In the genomic region with DNA sequence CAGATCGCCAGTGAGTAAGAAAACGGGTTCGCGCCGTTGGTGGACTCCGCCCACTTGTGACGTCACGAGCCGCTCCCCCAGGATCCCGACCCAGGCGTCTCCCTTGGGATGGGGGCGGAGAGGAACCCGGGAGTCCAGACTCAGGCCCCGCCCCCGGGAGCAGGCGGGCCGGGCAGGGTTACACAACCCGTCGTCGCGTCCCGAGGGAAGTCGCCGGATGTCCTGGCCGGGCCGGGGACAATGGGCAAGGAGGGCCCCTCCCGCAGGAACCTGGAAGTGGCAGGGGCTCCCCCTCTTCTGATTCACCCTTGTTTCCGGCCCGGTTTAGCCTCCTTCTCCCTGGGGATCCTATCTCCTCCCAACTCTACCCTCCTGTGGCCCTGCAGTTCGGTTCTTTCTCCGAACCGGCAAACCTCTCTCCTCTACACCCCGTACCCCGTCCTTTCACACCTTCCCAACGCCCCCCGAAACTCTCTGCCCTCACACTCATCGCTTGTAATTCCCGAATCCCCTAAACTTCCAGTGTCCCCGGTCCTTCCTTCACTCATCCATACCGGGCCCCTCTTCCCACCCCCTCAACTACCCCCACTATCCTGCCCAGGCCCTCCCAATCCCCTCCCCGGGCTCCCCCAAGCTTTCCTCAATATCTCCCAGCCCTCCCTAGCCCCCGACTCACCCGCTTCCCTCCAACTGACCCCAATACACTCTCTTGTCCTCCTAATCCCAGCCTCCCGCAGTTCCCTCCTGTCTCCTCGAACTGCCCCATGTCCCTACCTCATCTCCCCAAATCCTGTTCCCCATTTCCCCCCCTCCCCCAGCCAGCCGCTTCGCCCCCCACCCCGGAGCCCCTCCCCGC, we compare ENCODE assay signal across 8 cellular contexts. TPM values are rescaled to one million over a fixed set of nuclear protein-coding genes. Genes with fewer than 3 reads are reported as not detected.
DNase-seq lines count a peak whose midpoint lies in the region; ATAC-seq and TF ChIP-seq lines count a peak whose summit lies in the region.

No MANE protein-coding gene starts in this region.

- no peaks in the 10 kb centered on the region for H3K27me3 ChIP-seq in PC-9 (ENCODE audit: insufficient read depth, low read depth)
- no peaks in the 10 kb centered on the region for H3K27me3 ChIP-seq in neuron (ENCODE audit: insufficient read depth, low read length)

- H3K4me1 ChIP-seq in PC-9 (replicated peaks; ENCODE audit: insufficient read depth) (peaks cover 34% of the 10 kb centered on the region), neuron (ENCODE audit: insufficient read depth, low read length) (peaks cover 22% of the 10 kb centered on the region), urinary bladder (ENCODE audit: insufficient read depth) (no peaks in the 10 kb centered on the region)

- H3K27ac ChIP-seq in PC-9, result peak overlapping the region; percentile 85
- H3K27ac ChIP-seq in urinary bladder (ENCODE audit: low read depth), result peak overlapping the region; percentile 93

- BruUV-seq in PC-9 (replicated peaks; lab: Mats Ljungman, UMichigan), result TSS peak; percentile 53

- H3K9me3 ChIP-seq in PC-9 (ENCODE audit: insufficient read depth, low read depth), result no peaks in the 10 kb centered on the region
- H3K9me3 ChIP-seq in neuron (ENCODE audit: low read length), result no peaks in the 10 kb centered on the region

- H2AFZ ChIP-seq in PC-9 (peak overlapping the region; percentile 69), neuron (ENCODE audit: low read depth, low read length) (peak overlapping the region; percentile 41)

- H3K9me3 Mint-ChIP-seq in activated naive CD8-positive, alpha-beta T cell treated with anti-CD3 and anti-CD28 coated beads, Interleukin-2, amount 50 U/mL, for 24 hours, result no peaks in the 10 kb centered on the region

- DNase-seq in Caki2 (ENCODE audit: low read depth), result peak; percentile 99
- peak; percentile 95 to 99 for DNase-seq in PC-9
- DNase-seq in activated naive CD8-positive, alpha-beta T cell treated with anti-CD3 and anti-CD28 coated beads, Interleukin-2, amount 50 U/mL, for 24 hours, result peak; percentile 71
- DNase-seq in glomerular endothelial cell (ENCODE audit: extremely low read depth, low read depth, low spot score), result peak; percentile 48

- peaks cover 3% of the 10 kb centered on the region for H3K36me3 Mint-ChIP-seq in activated naive CD8-positive, alpha-beta T cell treated with anti-CD3 and anti-CD28 coated beads, Interleukin-2, amount 50 U/mL, for 24 hours (ENCODE audit: low read depth)

- no peaks in the 10 kb centered on the region for H3K9me2 ChIP-seq in PC-9 (ENCODE audit: insufficient read depth)

- in situ Hi-C loops in Caki2 (cut with HindIII; ENCODE audit: low pct_unique_long_range_greater_than_20kb, low sequenced_read_pairs), result no loop called here

- POLR2A ChIA-PET in PC-9 (lab: Charles Lee; ENCODE audit: unreplicated experiment), result no interaction called here

- no peak for TF ChIP-seq CTCF in PC-9 (conservative IDR thresholded peaks at IDR 0.05)

- ATAC-seq in HG03175 (IDR thresholded peaks at IDR 0.05; ENCODE audit: unreplicated experiment) (peak; percentile 32), GM18873 (IDR thresholded peaks at IDR 0.05; ENCODE audit: low FRiP score, unreplicated experiment) (no peak)
- peak; percentile 53 for ATAC-seq in activated naive CD8-positive, alpha-beta T cell treated with anti-CD3 and anti-CD28 coated beads, Interleukin-2, amount 50 U/mL, for 24 hours

- peak overlapping the region; percentile 84 for H3K27ac Mint-ChIP-seq in activated naive CD8-positive, alpha-beta T cell treated with anti-CD3 and anti-CD28 coated beads, Interleukin-2, amount 50 U/mL, for 24 hours

- H3F3A ChIP-seq in PC-9 (ENCODE audit: insufficient read depth, low read depth), result peaks cover 61% of the 10 kb centered on the region

- no peaks in the 10 kb centered on the region for H3K27me3 Mint-ChIP-seq in activated naive CD8-positive, alpha-beta T cell treated with anti-CD3 and anti-CD28 coated beads, Interleukin-2, amount 50 U/mL, for 24 hours

- peak overlapping the region; percentile 84 for H3K4me3 Mint-ChIP-seq in activated naive CD8-positive, alpha-beta T cell treated with anti-CD3 and anti-CD28 coated beads, Interleukin-2, amount 50 U/mL, for 24 hours

- H3K4me1 Mint-ChIP-seq in activated naive CD8-positive, alpha-beta T cell treated with anti-CD3 and anti-CD28 coated beads, Interleukin-2, amount 50 U/mL, for 24 hours, result peaks cover 48% of the 10 kb centered on the region

- WGBS in urinary bladder, result under 1% methylated on average over 49 of the region's 49 CpGs

- H4K20me1 ChIP-seq in PC-9 (ENCODE audit: insufficient read depth), result no peaks in the 10 kb centered on the region

- H3K4me2 ChIP-seq in PC-9, result peak overlapping the region; percentile 89

- intact Hi-C loops in PC-9 (cut with micrococcal nuclease; ENCODE audit: unreplicated experiment), result loop anchor here (1.0 to 2.0 kb wide), 3 partner anchors 12 to 35 kb away; no protein-coding TSS in a partner anchor

- H3K4me3 ChIP-seq in PC-9 (peak overlapping the region; percentile 60), neuron (ENCODE audit: low read length) (peak overlapping the region; percentile 69), urinary bladder (ENCODE audit: low read depth, low read length) (peak overlapping the region; percentile 43)

- no peaks in the 10 kb centered on the region for H3K36me3 ChIP-seq in PC-9 (ENCODE audit: low read depth)
- no peaks in the 10 kb centered on the region for H3K36me3 ChIP-seq in neuron (ENCODE audit: insufficient read depth, low read length)
- H3K36me3 ChIP-seq in urinary bladder (ENCODE audit: insufficient read depth), result no peaks in the 10 kb centered on the region

- no peaks in the 10 kb centered on the region for H3K79me2 ChIP-seq in PC-9 (ENCODE audit: low read depth)

- CTCF ChIA-PET in PC-9 (lab: Charles Lee), result no interaction called here

RNA-seq across cellular contexts. Expression of gene ERCC1, which starts 20.0 kb away (rescaled TPM):
- total RNA-seq in Caki2 (2014; rRNA removed; shearing (Covaris generic); ENCODE audit: low replicate concordance), result 120 and 165 TPM in 2 replicates
- total RNA-seq in PC-9 (2021) (102 and 138 TPM in 2 replicates), glomerular endothelial cell (96.3 and 120 TPM in 2 replicates), urinary bladder (64.0 TPM)
- polyA plus RNA-seq in urinary bladder, result 50.3 TPM

RNA-seq across cellular contexts. Expression of gene FOSB, which starts 24.1 kb away (rescaled TPM):
- total RNA-seq in Caki2 (2014; rRNA removed; shearing (Covaris generic); ENCODE audit: low replicate concordance), result 2.5 and 3.2 TPM in 2 replicates
- total RNA-seq in PC-9 (2021) (7.9 and 16.5 TPM in 2 replicates), glomerular endothelial cell (4.8 and 26.4 TPM in 2 replicates), urinary bladder (10.4 TPM)
- polyA plus RNA-seq in urinary bladder, result 128 TPM

RNA-seq across cellular contexts. Expression of gene POLR1G, which starts 37.2 kb away (rescaled TPM):
- total RNA-seq in Caki2 (2014; rRNA removed; shearing (Covaris generic); ENCODE audit: low replicate concordance), result 32.3 and 33.2 TPM in 2 replicates
- total RNA-seq in PC-9 (2021), result 9.6 and 11.5 TPM in 2 replicates
- total RNA-seq in glomerular endothelial cell, result 6.3 and 12.7 TPM in 2 replicates
- total RNA-seq in urinary bladder, result 1.8 TPM
- polyA plus RNA-seq in urinary bladder, result 5.0 TPM

RNA-seq across cellular contexts. Expression of gene PPP1R13L, which starts 38.8 kb away (rescaled TPM):
- 10.1 and 30.6 TPM in 2 replicates for total RNA-seq in Caki2 (2014; rRNA removed; shearing (Covaris generic); ENCODE audit: low replicate concordance)
- 113 and 121 TPM in 2 replicates for total RNA-seq in PC-9 (2021)
- 16.2 and 44.6 TPM in 2 replicates for total RNA-seq in glomerular endothelial cell
- 7.7 TPM for total RNA-seq in urinary bladder
- 28.1 TPM for polyA plus RNA-seq in urinary bladder

RNA-seq across cellular contexts. Expression of gene RTN2, which starts 53.2 kb away (rescaled TPM):
- 15.1 and 18.0 TPM in 2 replicates for total RNA-seq in Caki2 (2014; rRNA removed; shearing (Covaris generic); ENCODE audit: low replicate concordance)
- total RNA-seq in PC-9 (2021), result 49.6 and 50.1 TPM in 2 replicates
- 13.4 and 17.7 TPM in 2 replicates for total RNA-seq in glomerular endothelial cell
- total RNA-seq in urinary bladder, result 6.0 TPM
- 34.9 TPM for polyA plus RNA-seq in urinary bladder

Comparison
In these comparisons a context has a peak if more than half of its experiments do, and no peak if none do; other contexts are left out.
1. DNase-seq: peak in every context shown above with its lines; median percentile 99 in Caki2; 97 in PC-9; 71 in activated naive CD8-positive, alpha-beta T cell treated with anti-CD3 and anti-CD28 coated beads, Interleukin-2, amount 50 U/mL, for 24 hours; 48 in glomerular endothelial cell.